17 cellular contexts compared by ENCODE assay signal in the genomic region with DNA sequence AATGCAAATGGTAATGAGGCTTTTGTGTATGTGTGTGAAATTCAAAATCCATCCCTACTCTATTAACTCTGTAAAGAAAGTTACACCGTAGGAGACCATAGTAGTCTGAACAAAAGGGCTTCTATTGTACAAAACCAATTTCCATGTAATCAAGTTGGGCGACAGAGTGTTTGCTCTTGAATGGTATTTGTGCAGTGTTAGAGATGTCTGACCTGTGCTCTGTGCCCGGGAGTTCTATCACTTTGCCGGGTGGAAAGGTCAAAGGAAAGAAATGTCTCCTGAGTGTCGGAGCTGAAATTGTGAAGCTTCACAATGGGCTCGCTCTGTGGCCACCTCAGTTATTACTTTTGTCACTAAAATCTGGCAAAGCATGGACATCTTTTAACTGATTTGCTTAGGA.
DNase-seq lines count a peak whose midpoint lies in the region; ATAC-seq, FAIRE-seq and TF ChIP-seq lines count a peak whose summit lies in the region.
"Had no signal": no experiment of that assay in that cellular context is flagged by ENCODE, and none has a peak within 500 bp of the region (broad histone marks: within the 10 kb centered on the region; RNA-seq: fewer than 3 reads in every experiment).

No MANE protein-coding gene starts in this region.

- no peaks in the 10 kb centered on the region for H3K9me3 ChIP-seq in HepG2 (ENCODE audit: low read length)
- no peaks in the 10 kb centered on the region for H3K9me3 ChIP-seq in right lobe of liver
- no peaks in the 10 kb centered on the region for H3K9me3 ChIP-seq in neural progenitor cell (ENCODE audit: low read depth)
- H3K9me3 ChIP-seq in CD8-positive, alpha-beta T cell (ENCODE audit: low read length), result no peaks in the 10 kb centered on the region
- no peaks in the 10 kb centered on the region for H3K9me3 ChIP-seq in lower lobe of right lung
- H3K9me3 ChIP-seq: BLaER1 had no signal

- H3K9me3 Mint-ChIP-seq in neural progenitor cell, result no peaks in the 10 kb centered on the region
- no peaks in the 10 kb centered on the region for H3K9me3 Mint-ChIP-seq in CD8-positive, alpha-beta T cell

- no peak overlapping the region for H3K27ac ChIP-seq in HepG2 (ENCODE audit: extremely low read length, insufficient read depth, low read length)
- no peak overlapping the region for H3K27ac ChIP-seq in right lobe of liver
- H3K27ac ChIP-seq in neural progenitor cell, result no peak overlapping the region
- no peak overlapping the region for H3K27ac ChIP-seq in CD8-positive, alpha-beta T cell (ENCODE audit: low read depth, low read length)
- H3K27ac ChIP-seq in lower lobe of right lung, result no peak overlapping the region
- H3K27ac ChIP-seq: BLaER1, GM23248, HL-60 had no signal

- CTCF ChIA-PET in HepG2 (lab: Yijun Ruan, JAX; ENCODE audit: low intra/inter-chr PET ratio, low total read pairs), result no interaction called here
- CTCF ChIA-PET in CD8-positive, alpha-beta T cell (lab: Charles Lee), result no interaction called here

- H3K4me3 Mint-ChIP-seq in neural progenitor cell, result peak overlapping the region; percentile 71
- H3K4me3 Mint-ChIP-seq in CD8-positive, alpha-beta T cell, result no peak overlapping the region

- H2AFZ ChIP-seq in HepG2 (ENCODE audit: low read length) (no peak overlapping the region), neural progenitor cell (replicated peaks) (no peak overlapping the region)
- H2AFZ ChIP-seq: GM23248 had no signal

- no TSS peak for BruUV-seq in HepG2 (replicated peaks; lab: Mats Ljungman, UMichigan)

- peak overlapping the region; percentile 18; the same call in 1 of the 2 replicates for H3K4me2 ChIP-seq in HepG2 (ENCODE audit: low read depth, low read length)
- peak overlapping the region; percentile 56 for H3K4me2 ChIP-seq in neural progenitor cell
- H3K4me2 ChIP-seq: BLaER1 had no signal

- H3K36me3 ChIP-seq in HepG2 (replicated peaks in 1 of 2; ENCODE audit: control insufficient read depth in 1 of 2, insufficient read depth in 2 of 2, low read length in 2 of 2) (no peaks in the 10 kb centered on the region), right lobe of liver (no peaks in the 10 kb centered on the region), neural progenitor cell (no peaks in the 10 kb centered on the region), lower lobe of right lung (no peaks in the 10 kb centered on the region)
- H3K36me3 ChIP-seq in CD8-positive, alpha-beta T cell (ENCODE audit: insufficient read depth, low read length), result no peaks in the 10 kb centered on the region
- H3K36me3 ChIP-seq: BLaER1 had no signal

- DNase-seq in HepG2 (ENCODE audit: low spot score), result peak; percentile 80
- no peak for DNase-seq in right lobe of liver
- DNase-seq in NCI-H748 treated with DMSO at 0.1 percent for 48 hours (lab: John Stamatoyannopoulos, UW), result peak; percentile 84
- peak; percentile 67 for DNase-seq in neural progenitor cell (ENCODE audit: low spot score)
- no peak for DNase-seq in CD8-positive, alpha-beta T cell
- no peak for DNase-seq in lower lobe of right lung
- no peak for DNase-seq in GM12892 (ENCODE audit: insufficient read length)
- DNase-seq: 8988T, AML-193, Calu3, DMS 273 treated with DMSO at 0.1 percent for 48 hours, GM23248 had no signal

- no peak for TF ChIP-seq RAD21 in HepG2 (CRISPR knock-in tag; IDR thresholded peaks at IDR 0.05)

- H3K4me1 ChIP-seq in HepG2 (ENCODE audit: insufficient read depth, low read length), result peaks cover 23% of the 10 kb centered on the region
- H3K4me1 ChIP-seq in right lobe of liver, result no peaks in the 10 kb centered on the region
- H3K4me1 ChIP-seq in neural progenitor cell, result peaks cover 27% of the 10 kb centered on the region
- no peaks in the 10 kb centered on the region for H3K4me1 ChIP-seq in CD8-positive, alpha-beta T cell (ENCODE audit: insufficient read depth, low read length)
- no peaks in the 10 kb centered on the region for H3K4me1 ChIP-seq in lower lobe of right lung
- H3K4me1 ChIP-seq: BLaER1 had no signal

- POLR2A ChIA-PET in HepG2 (lab: Yijun Ruan, JAX), result no interaction called here
- POLR2A ChIA-PET in CD8-positive, alpha-beta T cell (lab: Charles Lee), result no interaction called here

- H3F3A ChIP-seq in neural progenitor cell (ENCODE audit: low read depth), result peaks cover 20% of the 10 kb centered on the region

- H3K79me2 ChIP-seq in HepG2 (ENCODE audit: insufficient read depth, low read length) (no peaks in the 10 kb centered on the region), neural progenitor cell (ENCODE audit: low read depth) (no peaks in the 10 kb centered on the region)

- no peaks in the 10 kb centered on the region for H3K36me3 Mint-ChIP-seq in neural progenitor cell
- no peaks in the 10 kb centered on the region for H3K36me3 Mint-ChIP-seq in CD8-positive, alpha-beta T cell

- TF ChIP-seq EP300 in HepG2 (IDR thresholded peaks at IDR 0.05; ENCODE audit: low read depth in 2 of 2, low read length in 2 of 2) (peak in 1 of 2 experiments; percentile 47; a peak in 1 of 4 replicates), HepG2 (CRISPR knock-in tag; IDR thresholded peaks at IDR 0.05; ENCODE audit: borderline replicate concordance) (no peak)

- H4K20me1 ChIP-seq in HepG2 (ENCODE audit: insufficient read depth, low read length), result no peaks in the 10 kb centered on the region
- no peaks in the 10 kb centered on the region for H4K20me1 ChIP-seq in neural progenitor cell (ENCODE audit: low read depth)
- H4K20me1 ChIP-seq: BLaER1 had no signal

- H3K9ac ChIP-seq in HepG2 (ENCODE audit: insufficient read depth, low read depth, low read length) (no peak overlapping the region), neural progenitor cell (no peak overlapping the region)
- H3K9ac ChIP-seq: BLaER1, GM23248 had no signal

- intact Hi-C loops in HepG2 (cut with micrococcal nuclease; ENCODE audit: unreplicated experiment) (no loop called here), right lobe of liver (cut with DNase I) (no loop called here), lower lobe of right lung (cut with DNase I) (no loop called here)
- intact Hi-C loops in CD8-positive, alpha-beta T cell (cut with DNase I, micrococcal nuclease), result no loop called here

- in situ Hi-C loops in HepG2 (cut with HindIII; ENCODE audit: extremely low pct_ligation_motif_present, low pct_unique_long_range_greater_than_20kb), result no loop called here

- TF ChIP-seq POLR2A in HepG2 (IDR thresholded peaks at IDR 0.05; ENCODE audit: insufficient read depth in 1 of 2, low read depth in 2 of 2, low read length in 2 of 2) (no peak), right lobe of liver (IDR thresholded peaks at IDR 0.05) (no peak), GM12892 (IDR thresholded peaks at IDR 0.05; ENCODE audit: low read depth, low read length) (no peak)

- TF ChIP-seq CTCF in HepG2 (CRISPR knock-in tag; IDR thresholded peaks at IDR 0.05), result no peak
- TF ChIP-seq CTCF in right lobe of liver (IDR thresholded peaks at IDR 0.05), result no peak
- no peak for TF ChIP-seq CTCF in neural progenitor cell (IDR thresholded peaks at IDR 0.05)
- TF ChIP-seq CTCF in CD8-positive, alpha-beta T cell (IDR thresholded peaks at IDR 0.05), result no peak
- no peak for TF ChIP-seq CTCF in lower lobe of right lung (IDR thresholded peaks at IDR 0.05)

- ATAC-seq in HepG2 (peak; percentile 99), right lobe of liver (no peak), lower lobe of right lung (no peak)
- no peak for ATAC-seq in CD8-positive, alpha-beta T cell
- ATAC-seq: HCT116 had no signal

- H3K4me3 ChIP-seq in HepG2 (replicated peaks in 1 of 3; ENCODE audit: insufficient read depth in 1 of 3, low read depth in 2 of 3, low read length in 3 of 3) (no peak overlapping the region), right lobe of liver (no peak overlapping the region), neural progenitor cell (no peak overlapping the region), lower lobe of right lung (no peak overlapping the region)
- no peak overlapping the region for H3K4me3 ChIP-seq in CD8-positive, alpha-beta T cell (ENCODE audit: low read depth, low read length)
- H3K4me3 ChIP-seq: BLaER1, GM23248 had no signal

- H3K27me3 ChIP-seq in HepG2 (ENCODE audit: control insufficient read depth in 1 of 2, insufficient read depth in 2 of 2, low read length in 2 of 2) (no peaks in the 10 kb centered on the region), right lobe of liver (no peaks in the 10 kb centered on the region), neural progenitor cell (no peaks in the 10 kb centered on the region), lower lobe of right lung (ENCODE audit: low read depth) (no peaks in the 10 kb centered on the region)
- no peaks in the 10 kb centered on the region for H3K27me3 ChIP-seq in CD8-positive, alpha-beta T cell (ENCODE audit: insufficient read depth, low read length)
- H3K27me3 ChIP-seq: BLaER1 had no signal

- peaks cover 4% of the 10 kb centered on the region for H3K27me3 Mint-ChIP-seq in neural progenitor cell (ENCODE audit: insufficient read depth, low read depth)
- H3K27me3 Mint-ChIP-seq in CD8-positive, alpha-beta T cell (ENCODE audit: low read depth), result no peaks in the 10 kb centered on the region

- FAIRE-seq in HepG2 (lab: Jason Lieb, UNC) (peak; percentile 57), GM12892 (lab: Jason Lieb, UNC) (no peak)
- FAIRE-seq: GM18507, H54 had no signal

- H3K4me1 Mint-ChIP-seq in neural progenitor cell, result peaks cover 47% of the 10 kb centered on the region
- no peaks in the 10 kb centered on the region for H3K4me1 Mint-ChIP-seq in CD8-positive, alpha-beta T cell (ENCODE audit: low read depth)

- peak overlapping the region; percentile 73 for H3K27ac Mint-ChIP-seq in neural progenitor cell
- H3K27ac Mint-ChIP-seq in CD8-positive, alpha-beta T cell, result no peak overlapping the region

- WGBS in HepG2 (ENCODE audit: low lambda C conversion rate), result 17% methylated on average over 6 of the region's 6 CpGs
- 27% methylated on average over 6 of the region's 6 CpGs for WGBS in right lobe of liver (ENCODE audit: insufficient coverage, low coverage, low lambda C conversion rate, missing lambda C conversion rate)

TF ChIP-seq in HepG2, 621 proteins besides CTCF, POLR2A, EP300 and RAD21 (continues in another document):
- TF ChIP-seq ZNF12 (CRISPR knock-in tag; IDR thresholded peaks at IDR 0.05), result no peak
- TF ChIP-seq ZBTB8A (CRISPR knock-in tag; IDR thresholded peaks at IDR 0.05; ENCODE audit: borderline replicate concordance, low read depth), result no peak

Comparison
In these comparisons a context has a peak if more than half of its experiments do, and no peak if none do; other contexts are left out.
1. DNase-seq: peak in HepG2 (single experiment), NCI-H748 treated with DMSO at 0.1 percent for 48 hours (single experiment) and neural progenitor cell (single experiment); none in right lobe of liver (0 of 3), CD8-positive, alpha-beta T cell (0 of 7), lower lobe of right lung (single experiment) and GM12892 (single experiment).